29 cellular contexts compared by ENCODE assay signal in the genomic region with DNA sequence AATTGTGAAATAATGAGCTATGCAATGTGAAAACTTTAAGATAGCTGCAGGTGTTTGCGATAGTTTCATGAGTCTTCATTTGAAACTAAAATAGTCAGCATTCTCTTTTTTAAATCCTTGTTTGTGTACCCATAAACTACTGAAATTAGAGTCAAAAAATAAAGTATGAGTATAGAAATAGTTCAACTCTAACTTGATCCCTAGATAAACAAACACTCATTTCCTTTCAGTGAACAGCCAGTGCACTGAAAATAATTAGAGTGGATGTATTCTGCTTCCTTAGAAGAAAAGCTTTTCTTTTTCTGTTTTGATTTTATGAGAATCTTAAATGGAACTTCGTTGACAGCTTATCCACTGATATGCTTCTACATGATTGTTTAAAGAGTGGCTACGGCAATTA.
"Had no signal": no experiment of that assay in that cellular context is flagged by ENCODE, and none has a peak within 500 bp of the region (broad histone marks: within the 10 kb centered on the region; RNA-seq: fewer than 3 reads in every experiment).

No MANE protein-coding gene starts in this region.

- DNase-seq: activated CD4-positive, alpha-beta T cell treated with anti-CD3 and anti-CD28 coated beads for 1 hour; activated CD4-positive, alpha-beta T cell treated with anti-CD3 and anti-CD28 coated beads for 48 hours; activated CD4-positive, CD25-positive, alpha-beta regulatory T cell; activated CD8-positive, alpha-beta T cell treated with anti-CD3 and anti-CD28 coated beads for 36 hours; activated gamma-delta T cell; activated naive CD4-positive, alpha-beta T cell treated with Interleukin-2 at 50 U/mL for 16 hours; activated naive CD8-positive, alpha-beta T cell treated with anti-CD3 and anti-CD28 coated beads, Interleukin-2, amount 10 ng/mL, durations not matched to agents 7 days and 5 days; activated T-cell treated with anti-CD3 and anti-CD28 coated beads, Interleukin-2, amount 50 U/mL, for 24 hours; amygdala; KG1; NCI-H1092 treated with DMSO at 0.1 percent for 48 hours; NCI-H1417; NCI-H146; NCI-H187; NCI-H2029 treated with DMSO at 0.1 percent for 48 hours; NCI-H2107; NCI-H2171; NCI-H510A; NCI-H526; NCI-H748 treated with DMSO at 0.1 percent for 48 hours; SHP77 treated with DMSO at 0.1 percent for 48 hours; SW 1271; T-helper 1 cell; T-helper 2 cell; T-helper 9 cell; WERI-Rb-1 had no signal

- ATAC-seq: activated CD8-positive, alpha-beta T cell treated with anti-CD3 and anti-CD28 coated beads for 36 hours had no signal

- H3K4me3 ChIP-seq: ascending aorta, cardiac muscle cell, SJSA1 had no signal

- H3K27me3 ChIP-seq: ascending aorta, cardiac muscle cell, SJSA1 had no signal

- H3K36me3 ChIP-seq: ascending aorta, cardiac muscle cell, SJSA1, WERI-Rb-1 had no signal

- H3K9me3 ChIP-seq: ascending aorta had no signal

- H3K4me1 ChIP-seq: ascending aorta, SJSA1 had no signal

- H3K27ac ChIP-seq: ascending aorta, cardiac muscle cell, SJSA1, WERI-Rb-1 had no signal
